29 cellular contexts compared by ENCODE assay signal in genomic region chr19:38919837-38920528, GRCh38. TPM values are rescaled to one million over a fixed set of nuclear protein-coding genes. Genes with fewer than 3 reads are reported as not detected.
"Had no signal": no experiment of that assay in that cellular context is flagged by ENCODE, and none has a peak within 500 bp of the region (broad histone marks: within the 10 kb centered on the region; RNA-seq: fewer than 3 reads in every experiment).

No MANE protein-coding gene starts in this region.

- H3K27ac ChIP-seq: body of pancreas, cardiac muscle cell, lower lobe of right lung, neutrophil, ovary, psoas muscle, right atrium auricular region, stomach, suprapubic skin, tibial nerve, WERI-Rb-1 had no signal

- H3K4me1 ChIP-seq: body of pancreas, lower lobe of right lung, psoas muscle, right atrium auricular region, stomach, suprapubic skin, tibial nerve had no signal

- H3K27me3 ChIP-seq: body of pancreas, cardiac muscle cell, neutrophil, ovary, right atrium auricular region, stomach, suprapubic skin, tibial nerve had no signal

- H3K9me3 ChIP-seq: body of pancreas, lower lobe of right lung, neutrophil, ovary, psoas muscle, right atrium auricular region, stomach, suprapubic skin, tibial nerve had no signal

- ATAC-seq: activated CD8-positive, alpha-beta memory T cell treated with anti-CD3 and anti-CD28 coated beads, Interleukin-2, amount 10 ng/mL, durations not matched to agents 7 days and 5 days; activated CD8-positive, alpha-beta T cell treated with anti-CD3 and anti-CD28 coated beads for 36 hours; body of pancreas; left lobe of liver; lower lobe of right lung; naive thymus-derived CD8-positive, alpha-beta T cell; psoas muscle; stimulated activated memory B cell treated with anti-CD40 and anti-IgM and Interleukin-4, amounts not matched to agents 10 μg/mL and 1 μg/mL and 100 μg/mL, for 72 hours had no signal

- FAIRE-seq: endometrium, TTC549 had no signal

- H3K4me3 ChIP-seq: body of pancreas, cardiac muscle cell, lower lobe of right lung, ovary, psoas muscle, right atrium auricular region, stomach, suprapubic skin, tibial nerve had no signal

- H3K36me3 ChIP-seq: neutrophil, ovary had no signal

- DNase-seq: activated CD4-positive, alpha-beta T cell treated with anti-CD3 and anti-CD28 coated beads, Interleukin-2, amount 10 ng/mL, durations not matched to agents 7 days and 5 days; activated CD4-positive, CD25-positive, alpha-beta regulatory T cell treated with anti-CD3 and anti-CD28 coated beads, Interleukin-2, amount 50 U/mL, for 72 hours; activated CD8-positive, alpha-beta memory T cell treated with anti-CD3 and anti-CD28 coated beads, Interleukin-2, amount 10 ng/mL, durations not matched to agents 7 days and 5 days; activated CD8-positive, alpha-beta T cell treated with anti-CD3 and anti-CD28 coated beads for 36 hours; activated gamma-delta T cell treated with Interleukin-2 at 50 U/mL for 16 hours; activated T-cell treated with anti-CD3 and anti-CD28 coated beads for 4 hours; anterior cingulate cortex; body of pancreas; effector CD4-positive, alpha-beta T cell; immature natural killer cell; ovary; psoas muscle; stimulated activated CD4-positive, alpha-beta T cell treated with anti-CD3 and anti-CD28 coated beads, Interleukin-2, amount 100 ng/mL, for 24 hours; stomach; WERI-Rb-1 had no signal

RNA-seq across cellular contexts. Expression of gene CCER2, which starts 8.0 kb away (rescaled TPM):
- total RNA-seq: body of pancreas, epithelial cell of proximal tubule, fibroblast of villous mesenchyme, lower lobe of right lung, mesenteric fat pad, right atrium auricular region, tibial nerve had no signal
- polyA plus RNA-seq: immature natural killer cell; naive thymus-derived CD8-positive, alpha-beta T cell had no signal
